In the genomic region with DNA sequence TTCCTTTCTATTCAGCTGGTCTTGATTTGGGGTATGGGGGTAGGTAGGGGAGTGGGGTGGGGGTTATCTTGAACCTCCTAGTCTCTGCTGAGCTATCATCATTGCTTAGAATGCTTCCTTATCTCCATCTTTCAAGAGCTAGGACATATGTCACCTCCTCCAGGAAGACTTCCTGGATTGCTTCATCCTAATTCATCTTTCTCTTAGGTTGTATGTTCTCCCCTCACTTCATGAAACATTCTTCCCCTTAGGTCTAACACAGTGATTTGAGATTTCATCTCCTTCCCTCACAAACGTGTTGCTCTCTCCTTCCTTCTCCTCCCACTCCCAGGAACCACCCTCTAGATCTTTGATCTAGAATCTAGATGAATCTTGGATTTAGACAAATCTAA, we compare ENCODE assay signal across 14 cellular contexts. TPM values are rescaled to one million over a fixed set of nuclear protein-coding genes. Genes with fewer than 3 reads are reported as not detected.
A peak's percentile ranks its signal among the peaks of the same experiment; 100 is the strongest.
DNase-seq lines count a peak whose midpoint lies in the region; ATAC-seq, FAIRE-seq and TF ChIP-seq lines count a peak whose summit lies in the region.
"Had no signal": no experiment of that assay in that cellular context is flagged by ENCODE, and none has a peak within 500 bp of the region (broad histone marks: within the 10 kb centered on the region; RNA-seq: fewer than 3 reads in every experiment).

No MANE protein-coding gene starts in this region.

- CTCF ChIA-PET in AG04450 (lab: Charles Lee) = interaction anchor here (1.3 kb wide), 1 partner anchor 16 kb away, joined by 3 read pairs; no protein-coding TSS in a partner anchor

- H3K36me3 ChIP-seq in adrenal gland (replicated peaks in 1 of 2) (no peaks in the 10 kb centered on the region), kidney (ENCODE audit: control insufficient read depth in 1 of 2, insufficient read depth in 2 of 2, low read length in 2 of 2) (no peaks in the 10 kb centered on the region), skeletal muscle satellite cell (ENCODE audit: insufficient read depth, low read length) (no peaks in the 10 kb centered on the region)

- TF ChIP-seq CTCF in AG04450 (IDR thresholded peaks at IDR 0.05; ENCODE audit: low read depth, low read length) (no peak), adrenal gland (IDR thresholded peaks at IDR 0.05) (no peak), kidney (IDR thresholded peaks at IDR 0.05; ENCODE audit: borderline replicate concordance, extremely low read depth, insufficient read depth) (no peak)

- peak overlapping the region; percentile 69 for H3K4me2 ChIP-seq in skeletal muscle satellite cell (ENCODE audit: low read length)

- peaks cover 67 to 76% of the 10 kb centered on the region in 2 donors for H3K4me1 ChIP-seq in adrenal gland (replicated peaks in 1 of 2)
- peaks cover 38 to 46% of the 10 kb centered on the region in 2 donors for H3K4me1 ChIP-seq in kidney (ENCODE audit: control insufficient read depth in 1 of 2, insufficient read depth in 1 of 2, low read depth in 1 of 2, low read length in 2 of 2)
- peaks cover 77% of the 10 kb centered on the region for H3K4me1 ChIP-seq in skeletal muscle satellite cell (ENCODE audit: control insufficient read depth, insufficient read depth, low read length)

- ATAC-seq in stimulated activated naive CD8-positive, alpha-beta T cell treated with anti-CD3 and anti-CD28 coated beads, Interleukin-15, Interleukin-2, amounts not matched to agents 100 U/mL and 50 U/mL, for 24 hours = no peak
- ATAC-seq: mucosa of descending colon, sciatic nerve had no signal

- TF ChIP-seq POLR2A in adrenal gland (IDR thresholded peaks at IDR 0.05) (no peak), H54 (IDR thresholded peaks at IDR 0.05; ENCODE audit: low read depth, low read length) (no peak)

- H3K27ac ChIP-seq in AG04450 (ENCODE audit: low read depth, low read length) (peak overlapping the region; percentile 48), adrenal gland (peak overlapping the region; percentile 80 to 99 (median 96)), kidney (ENCODE audit: low read depth in 2 of 2, low read length in 2 of 2) (peak overlapping the region; percentile 48 to 71)

- H3K27me3 ChIP-seq in AG04450 (ENCODE audit: control insufficient read depth, insufficient read depth, low read length) (no peaks in the 10 kb centered on the region), adrenal gland (no peaks in the 10 kb centered on the region), skeletal muscle satellite cell (ENCODE audit: control insufficient read depth, insufficient read depth, low read length) (no peaks in the 10 kb centered on the region)

- H3K4me3 ChIP-seq in AG04450 (ENCODE audit: low read depth, low read length) = no peak overlapping the region
- no peak overlapping the region for H3K4me3 ChIP-seq in adrenal gland
- H3K4me3 ChIP-seq in kidney (ENCODE audit: low read length in 2 of 2) = no peak overlapping the region
- H3K4me3 ChIP-seq in skeletal muscle satellite cell (ENCODE audit: low read length) = no peak overlapping the region
- H3K4me3 ChIP-seq: mucosa of descending colon had no signal

- 27 to 38% (median 36%) methylated on average over 1 of the region's 1 CpG for WGBS in adrenal gland, 4 donors

- H3K9me3 ChIP-seq in AG04450 (ENCODE audit: control insufficient read depth, insufficient read depth, low read length) = no peaks in the 10 kb centered on the region
- no peaks in the 10 kb centered on the region for H3K9me3 ChIP-seq in adrenal gland (replicated peaks in 1 of 3)
- H3K9me3 ChIP-seq in kidney (ENCODE audit: control insufficient read depth in 1 of 2, low read length in 2 of 2) = no peaks in the 10 kb centered on the region
- no peaks in the 10 kb centered on the region for H3K9me3 ChIP-seq in skeletal muscle satellite cell (replicated peaks; ENCODE audit: low read length)
- H3K9me3 ChIP-seq: mucosa of descending colon had no signal

- FAIRE-seq in kidney (lab: Jason Lieb, UNC) (no peak), H54 (lab: Jason Lieb, UNC) (no peak)

- peak overlapping the region in 1 of 2 donors; percentile 22 for H3K9ac ChIP-seq in kidney (ENCODE audit: low read length in 2 of 2)
- H3K9ac ChIP-seq in skeletal muscle satellite cell (ENCODE audit: low read depth, low read length) = no peak overlapping the region

- POLR2A ChIA-PET in AG04450 (lab: Yijun Ruan, JAX) = interaction anchor here (0.6 to 1.4 kb wide), 7 partner anchors 9 to 65 kb away, joined by 3 to 7 read pairs (median 3); no protein-coding TSS in a partner anchor

- intact Hi-C loops in adrenal gland (cut with DNase I) (no loop called here), kidney (cut with DNase I) (no loop called here)

- no peak for DNase-seq in AG04450 (ENCODE audit: low read depth, low spot score)
- no peak for DNase-seq in adrenal gland
- DNase-seq in kidney = no peak
- DNase-seq in medulla oblongata (ENCODE audit: extremely low spot score) = no peak
- DNase-seq in H54 (ENCODE audit: insufficient read length, low spot score) = no peak
- DNase-seq in activated CD4-positive, alpha-beta T cell treated with anti-CD3 and anti-CD28 coated beads for 1 hour = no peak
- no peak for DNase-seq in stimulated activated naive CD8-positive, alpha-beta T cell treated with anti-CD3 and anti-CD28 coated beads, Interleukin-15, Interleukin-2, amounts not matched to agents 100 U/mL and 50 U/mL, for 24 hours
- DNase-seq: activated CD4-positive, CD25-positive, alpha-beta regulatory T cell treated with anti-CD3 and anti-CD28 coated beads, Interleukin-2, amount 50 U/mL, for 72 hours; activated T-cell treated with anti-CD3 and anti-CD28 coated beads, Interleukin-2, amount 50 U/mL, for 48 hours; AML-193; DMS79 treated with DMSO at 0.1 percent for 48 hours; mucosa of descending colon had no signal

RNA-seq across cellular contexts. Expression of gene SYNPO, which starts 2.4 kb away (rescaled TPM):
- polyA plus RNA-seq in AG04450 (2011; rRNA removed) = 10.1 and 12.7 TPM in 2 replicates
- 31.9 and 45.2 TPM in 2 replicates for polyA minus RNA-seq in AG04450 (2011; rRNA and poly(A)+ RNA removed)
- total RNA-seq in adrenal gland = 100 to 1,000 TPM in 5 of 8 donors, 10 to 100 TPM in 3; 86.8 to 293 (median 151) TPM
- polyA plus RNA-seq in adrenal gland = 100 to 1,000 TPM in 2 of 3 donors, 10 to 100 TPM in 1; 59.4 to 254 (median 108) TPM
- total RNA-seq in kidney = 87.6 TPM
- polyA plus RNA-seq in kidney (ENCODE audit: insufficient read depth, low read depth, low replicate concordance) = 46.3 TPM
- 2.3 and 3.3 TPM in 2 replicates for total RNA-seq in skeletal muscle satellite cell (2012; rRNA removed)

RNA-seq across cellular contexts. Expression of gene MYOZ3, which starts 23.0 kb away (rescaled TPM):
- 0.51 and 0.68 TPM in 2 replicates for polyA plus RNA-seq in AG04450 (2011; rRNA removed)
- 0.74 and 0.78 TPM in 2 replicates for polyA minus RNA-seq in AG04450 (2011; rRNA and poly(A)+ RNA removed)
- total RNA-seq in adrenal gland = 1 to 10 TPM in 1 of 8 donors, under 1 TPM in 6, not detected in 1; 0.12 to 1.9 (median 0.42) TPM
- 1 to 10 TPM in 1 of 3 donors, under 1 TPM in 2; 0.16 to 1.4 (median 0.51) TPM for polyA plus RNA-seq in adrenal gland
- 0.66 TPM for total RNA-seq in kidney
- polyA plus RNA-seq in kidney (ENCODE audit: insufficient read depth, low read depth, low replicate concordance) = 1.3 TPM
- total RNA-seq in skeletal muscle satellite cell (2012; rRNA removed) = under 0.01 TPM in 1 of 2 replicates, not detected in the other
